ENCODE assay signal across 8 cellular contexts in genomic region chr9:69758001-69758730, GRCh38. TPM values are rescaled to one million over a fixed set of nuclear protein-coding genes. Genes with fewer than 3 reads are reported as not detected.
DNase-seq lines count a peak whose midpoint lies in the region; ATAC-seq and TF ChIP-seq lines count a peak whose summit lies in the region.

No MANE protein-coding gene starts in this region.

- no peaks in the 10 kb centered on the region for H3K9me3 ChIP-seq in left lung

- intact Hi-C loops in activated T-helper 2 cell treated with anti-CD3 and anti-CD28 coated beads, Interferon-gamma antibody, Interleukin-2, Interleukin-4, amounts not matched to agents 10 μg/mL and 5 μg/mL and 100 μg/mL, durations not matched to agents 14 hours and 24 hours and 36 hours (cut with micrococcal nuclease) = loop anchor here (2.0 to 5.0 kb wide), 4 partner anchors 63 to 654 kb away; partner anchors contain the start of genes CFAP95 and KLF9
- intact Hi-C loops in left lung (cut with DNase I) = no loop called here

- H2AFZ ChIP-seq in KMS-11 (ENCODE audit: low read depth) = no peak overlapping the region

- H3K27me3 ChIP-seq in KMS-11 (ENCODE audit: insufficient read depth, low read depth) (no peaks in the 10 kb centered on the region), left lung (no peaks in the 10 kb centered on the region)

- H3K4me1 ChIP-seq in KMS-11 (ENCODE audit: low read depth, poor library complexity, severe bottlenecking) = peaks cover 20% of the 10 kb centered on the region
- peaks cover 2 to 40% of the 10 kb centered on the region in 2 donors for H3K4me1 ChIP-seq in left lung

- DNase-seq in COLO829 (ENCODE audit: low spot score) (peak; percentile 57), left lung (no peak), foreskin melanocyte (no peak), nucleus accumbens (lab: John Stamatoyannopoulos, UW) (no peak)
- no peak for DNase-seq in activated T-helper 2 cell treated with anti-CD3 and anti-CD28 coated beads, Interferon-gamma antibody, Interleukin-2, Interleukin-4, amounts not matched to agents 10 μg/mL and 5 μg/mL and 100 μg/mL, durations not matched to agents 14 hours and 24 hours and 36 hours (ENCODE audit: low spot score)

- H3K9ac ChIP-seq in KMS-11 = no peak overlapping the region

- no peak for ATAC-seq in left lung
- ATAC-seq in HG02884 (IDR thresholded peaks at IDR 0.05; ENCODE audit: unreplicated experiment) = no peak
- ATAC-seq in HG03439 (IDR thresholded peaks at IDR 0.05; ENCODE audit: unreplicated experiment) = no peak

- H4K20me1 ChIP-seq in KMS-11 (ENCODE audit: insufficient read depth) = no peaks in the 10 kb centered on the region

- peaks cover 55% of the 10 kb centered on the region for H3K79me2 ChIP-seq in KMS-11 (ENCODE audit: insufficient read depth, low read depth)

- H3K4me1 Mint-ChIP-seq in activated T-helper 2 cell treated with anti-CD3 and anti-CD28 coated beads, Interferon-gamma antibody, Interleukin-2, Interleukin-4, amounts not matched to agents 10 μg/mL and 5 μg/mL and 100 μg/mL, durations not matched to agents 14 hours and 24 hours and 36 hours (ENCODE audit: low read depth) = peaks cover 28% of the 10 kb centered on the region

- H3K4me3 ChIP-seq in KMS-11 (IDR thresholded peaks at IDR 0.05; ENCODE audit: insufficient read depth, low read depth, low read length) (no peak overlapping the region), left lung (peak overlapping the region; percentile 59 to 86)

- H3K4me3 Mint-ChIP-seq in activated T-helper 2 cell treated with anti-CD3 and anti-CD28 coated beads, Interferon-gamma antibody, Interleukin-2, Interleukin-4, amounts not matched to agents 10 μg/mL and 5 μg/mL and 100 μg/mL, durations not matched to agents 14 hours and 24 hours and 36 hours (ENCODE audit: low read depth) = peak overlapping the region; percentile 79

- peak overlapping the region; percentile 44; the same call in 1 of the 2 replicates for H3K4me2 ChIP-seq in KMS-11

- peaks cover 35% of the 10 kb centered on the region for H3K36me3 Mint-ChIP-seq in activated T-helper 2 cell treated with anti-CD3 and anti-CD28 coated beads, Interferon-gamma antibody, Interleukin-2, Interleukin-4, amounts not matched to agents 10 μg/mL and 5 μg/mL and 100 μg/mL, durations not matched to agents 14 hours and 24 hours and 36 hours (ENCODE audit: low read depth)

- H3K27me3 Mint-ChIP-seq in activated T-helper 2 cell treated with anti-CD3 and anti-CD28 coated beads, Interferon-gamma antibody, Interleukin-2, Interleukin-4, amounts not matched to agents 10 μg/mL and 5 μg/mL and 100 μg/mL, durations not matched to agents 14 hours and 24 hours and 36 hours (ENCODE audit: low read depth) = no peaks in the 10 kb centered on the region

- H3K36me3 ChIP-seq in KMS-11 (ENCODE audit: insufficient read depth) (no peaks in the 10 kb centered on the region), left lung (no peaks in the 10 kb centered on the region)

- no peaks in the 10 kb centered on the region for H3K9me3 Mint-ChIP-seq in activated T-helper 2 cell treated with anti-CD3 and anti-CD28 coated beads, Interferon-gamma antibody, Interleukin-2, Interleukin-4, amounts not matched to agents 10 μg/mL and 5 μg/mL and 100 μg/mL, durations not matched to agents 14 hours and 24 hours and 36 hours

- H3K27ac ChIP-seq in KMS-11 (no peak overlapping the region), left lung (peak overlapping the region in 1 of 2 donors; percentile 98)

- TF ChIP-seq CTCF in KMS-11 (conservative IDR thresholded peaks at IDR 0.05; ENCODE audit: low read depth, low read length) = no peak
- TF ChIP-seq CTCF in left lung (IDR thresholded peaks at IDR 0.05) = no peak

- peak overlapping the region; percentile 15 for H3K27ac Mint-ChIP-seq in activated T-helper 2 cell treated with anti-CD3 and anti-CD28 coated beads, Interferon-gamma antibody, Interleukin-2, Interleukin-4, amounts not matched to agents 10 μg/mL and 5 μg/mL and 100 μg/mL, durations not matched to agents 14 hours and 24 hours and 36 hours

RNA-seq across cellular contexts. Expression of gene PTAR1, which starts 1.6 kb away (rescaled TPM):
- total RNA-seq in activated T-helper 2 cell treated with anti-CD3 and anti-CD28 coated beads, Interferon-gamma antibody, Interleukin-2, Interleukin-4, amounts not matched to agents 10 μg/mL and 5 μg/mL and 100 μg/mL, durations not matched to agents 14 hours and 24 hours and 36 hours = 51.1 and 57.2 TPM in 2 replicates
- 10 to 100 TPM; 49.5 to 53.5 TPM for total RNA-seq in left lung
